19 cellular contexts compared by ENCODE assay signal in the genomic region with DNA sequence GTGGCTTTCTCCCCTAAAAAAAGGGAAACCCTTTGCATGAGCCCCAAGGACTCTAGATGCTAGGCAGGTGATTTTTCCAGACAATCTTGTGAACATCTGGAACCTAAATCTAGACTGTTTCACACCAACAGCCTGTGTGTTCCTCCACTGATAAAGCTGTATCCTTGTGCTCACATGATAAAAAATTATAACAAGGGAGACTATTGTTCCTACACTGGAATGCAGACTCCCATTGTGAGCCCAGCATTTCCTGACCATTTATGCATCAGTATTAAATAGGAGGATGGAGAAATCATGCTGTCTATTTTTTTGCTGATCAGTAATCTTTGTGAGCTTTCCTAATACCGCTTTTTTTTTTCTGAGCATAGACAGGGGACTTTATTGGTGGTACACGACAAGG. TPM values are rescaled to one million over a fixed set of nuclear protein-coding genes. Genes with fewer than 3 reads are reported as not detected.
"Had no signal": no experiment of that assay in that cellular context is flagged by ENCODE, and none has a peak within 500 bp of the region (broad histone marks: within the 10 kb centered on the region; RNA-seq: fewer than 3 reads in every experiment).

No MANE protein-coding gene starts in this region.

- H3K4me3 ChIP-seq: gastroesophageal sphincter, left lung, lower lobe of right lung, mucosa of descending colon, smooth muscle cell, transverse colon had no signal

- H3K36me3 ChIP-seq: gastroesophageal sphincter, left lung, lower lobe of right lung, neutrophil, transverse colon had no signal

- H3K27ac ChIP-seq: gastroesophageal sphincter, left lung, lower lobe of right lung, neutrophil, transverse colon had no signal

- H3K27me3 ChIP-seq: gastroesophageal sphincter, left lung, transverse colon had no signal

- H3K4me2 ChIP-seq: smooth muscle cell had no signal

- H3K4me1 ChIP-seq: gastroesophageal sphincter, left lung, transverse colon had no signal

- ATAC-seq: effector memory CD8-positive, alpha-beta T cell; gastroesophageal sphincter; left lung; lower lobe of right lung; mucosa of descending colon; naive thymus-derived CD8-positive, alpha-beta T cell; right cardiac atrium had no signal

- DNase-seq: central memory CD4-positive, alpha-beta T cell; cortex of kidney; effector memory CD8-positive, alpha-beta T cell; immature natural killer cell; left lung; lower lobe of right lung; mesendoderm; mucosa of descending colon; naive thymus-derived CD8-positive, alpha-beta T cell; posterior cingulate gyrus; right cardiac atrium; stimulated activated CD4-positive, alpha-beta T cell treated with anti-CD3 and anti-CD28 coated beads, Interleukin-2, amount 100 ng/mL, for 48 hours; stimulated activated naive CD4-positive, alpha-beta T cell treated with Interleukin-2 at 50 U/mL for 16 hours; transverse colon had no signal

- FAIRE-seq: bronchial epithelial cell, keratinocyte had no signal

- H3K9me3 ChIP-seq: gastroesophageal sphincter, left lung, mucosa of descending colon, neutrophil, transverse colon had no signal

RNA-seq across cellular contexts. Expression of gene ZNF697, which starts 52.5 kb away (rescaled TPM):
- polyA plus RNA-seq: immature natural killer cell; naive thymus-derived CD8-positive, alpha-beta T cell had no signal
